In the genomic region with DNA sequence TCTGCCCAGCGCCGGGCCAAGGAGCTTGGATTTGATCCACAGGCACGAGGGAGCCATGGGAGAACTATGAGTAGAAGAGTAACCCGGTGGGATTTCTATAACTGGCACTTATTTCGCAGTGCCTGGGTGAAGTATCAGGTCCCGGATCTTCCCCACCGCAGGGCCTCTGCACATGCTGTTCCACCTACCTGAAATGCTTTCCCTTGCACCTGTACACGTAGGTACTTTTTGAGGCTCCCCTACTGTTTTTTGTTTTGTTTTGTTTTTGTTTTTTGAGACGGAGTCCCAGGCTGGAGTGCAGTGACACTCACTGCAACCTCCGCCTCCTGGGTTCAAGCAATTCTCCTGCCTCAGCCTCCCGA, we compare ENCODE assay signal across 1 cellular context.
TF ChIP-seq lines count a peak whose summit lies in the region.

No MANE protein-coding gene starts in this region.

TF ChIP-seq in H1, 55 proteins besides CTCF, POLR2A, EP300 and RAD21:
- no peak for TF ChIP-seq SP2 (IDR thresholded peaks at IDR 0.05; ENCODE audit: low read length)
- TF ChIP-seq, protein P1, sequence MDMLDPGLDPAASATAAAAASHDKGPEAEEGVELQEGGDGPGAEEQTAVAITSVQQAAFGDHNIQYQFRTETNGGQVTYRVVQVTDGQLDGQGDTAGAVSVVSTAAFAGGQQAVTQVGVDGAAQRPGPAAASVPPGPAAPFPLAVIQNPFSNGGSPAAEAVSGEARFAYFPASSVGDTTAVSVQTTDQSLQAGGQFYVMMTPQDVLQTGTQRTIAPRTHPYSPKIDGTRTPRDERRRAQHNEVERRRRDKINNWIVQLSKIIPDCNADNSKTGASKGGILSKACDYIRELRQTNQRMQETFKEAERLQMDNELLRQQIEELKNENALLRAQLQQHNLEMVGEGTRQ (IDR thresholded peaks at IDR 0.05; ENCODE audit: low read length): no peak
- TF ChIP-seq KDM1A (IDR thresholded peaks at IDR 0.05; ENCODE audit: borderline replicate concordance, low read length): peak; percentile 59; the same call in 1 of the 2 replicates
TF ChIP-seq in H1: peak in this region for 1.
